ENCODE assay signal across 24 cellular contexts in the genomic region with DNA sequence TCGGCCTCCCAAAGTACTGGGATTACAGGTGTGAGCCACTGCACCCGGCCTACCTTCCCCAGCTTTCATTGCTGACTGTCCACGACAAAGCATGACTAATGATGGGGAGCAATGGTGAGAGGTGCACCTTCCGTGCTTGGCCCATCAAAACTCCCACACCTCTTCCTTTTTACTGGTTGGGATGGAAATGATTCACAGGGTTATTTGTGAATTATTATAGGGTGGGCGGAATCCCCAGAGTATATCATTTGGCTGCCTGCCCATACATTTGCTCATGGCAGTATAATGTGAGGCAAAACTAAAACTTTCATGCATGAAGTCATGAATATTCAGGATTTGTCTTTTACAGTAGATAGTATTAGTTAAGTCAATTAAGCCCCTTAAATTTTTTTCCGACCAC.
A peak's percentile ranks its signal among the peaks of the same experiment; 100 is the strongest.
DNase-seq lines count a peak whose midpoint lies in the region; ATAC-seq, FAIRE-seq and TF ChIP-seq lines count a peak whose summit lies in the region.
"Had no signal": no experiment of that assay in that cellular context is flagged by ENCODE, and none has a peak within 500 bp of the region (broad histone marks: within the 10 kb centered on the region; RNA-seq: fewer than 3 reads in every experiment).

No MANE protein-coding gene starts in this region.

- H3K36me3 ChIP-seq in BE2C (no peaks in the 10 kb centered on the region), MG63 (no peaks in the 10 kb centered on the region), astrocyte (ENCODE audit: insufficient read depth, low read length) (no peaks in the 10 kb centered on the region)
- H3K36me3 ChIP-seq: BLaER1 treated with 17β-estradiol and CSF1 and Interleukin-3, amounts not matched to agents 10 nM and 100 nM had no signal

- DNase-seq in BE2C (peak; percentile 5), MG63 (peak; percentile 3), astrocyte (ENCODE audit: low read depth) (peak; percentile 8), foreskin keratinocyte (peak in 1 of 2 donors; percentile 31), GM12892 (ENCODE audit: insufficient read length) (no peak), NCI-H526 (lab: John Stamatoyannopoulos, UW) (no peak)
- no peak for DNase-seq in stimulated activated naive CD4-positive, alpha-beta T cell treated with Interleukin-2 at 50 U/mL for 16 hours (lab: John Stamatoyannopoulos, UW)
- DNase-seq: Calu3; CD8-positive, alpha-beta T cell; DMS53; H7; HFFc6; Karpas-422; MM.1S; NCI-H1092; NCI-H146; NCI-H2029 treated with DMSO at 0.1 percent for 48 hours; NCI-H2171 treated with DMSO at 0.1 percent for 48 hours; NCI-H446 treated with DMSO at 0.1 percent for 48 hours; NCI-H774 had no signal

- no peak overlapping the region for H3K27ac Mint-ChIP-seq in astrocyte (ENCODE audit: unreplicated experiment)
- H3K27ac Mint-ChIP-seq: CD8-positive, alpha-beta T cell; HFFc6; IgD-negative memory B cell had no signal

- H3K79me2 ChIP-seq in astrocyte (ENCODE audit: insufficient read depth, low read length): no peaks in the 10 kb centered on the region

- H2AFZ ChIP-seq in astrocyte (ENCODE audit: low read depth, low read length): no peak overlapping the region

- no peaks in the 10 kb centered on the region for H4K20me1 ChIP-seq in astrocyte (ENCODE audit: insufficient read depth, low read length)
- H4K20me1 ChIP-seq: BLaER1 treated with 17β-estradiol and CSF1 and Interleukin-3, amounts not matched to agents 10 nM and 100 nM had no signal

- H3K27ac ChIP-seq in astrocyte (ENCODE audit: low read depth, low read length) (no peak overlapping the region), foreskin keratinocyte (no peak overlapping the region)
- H3K27ac ChIP-seq: BLaER1 treated with 17β-estradiol and CSF1 and Interleukin-3, amounts not matched to agents 10 nM and 100 nM had no signal

- no peaks in the 10 kb centered on the region for H3K9me3 Mint-ChIP-seq in astrocyte (ENCODE audit: unreplicated experiment)
- H3K9me3 Mint-ChIP-seq: CD8-positive, alpha-beta T cell; HFFc6 had no signal

- H3K4me1 ChIP-seq in BE2C (no peaks in the 10 kb centered on the region), astrocyte (ENCODE audit: insufficient read depth, low read length) (no peaks in the 10 kb centered on the region), foreskin keratinocyte (no peaks in the 10 kb centered on the region)
- H3K4me1 ChIP-seq: BLaER1 treated with 17β-estradiol and CSF1 and Interleukin-3, amounts not matched to agents 10 nM and 100 nM had no signal

- H3K4me2 ChIP-seq in astrocyte (ENCODE audit: low read length): no peak overlapping the region
- H3K4me2 ChIP-seq: BLaER1 treated with 17β-estradiol and CSF1 and Interleukin-3, amounts not matched to agents 10 nM and 100 nM had no signal

- no peak overlapping the region for H3K9ac ChIP-seq in astrocyte (ENCODE audit: low read length)
- H3K9ac ChIP-seq: BLaER1 treated with 17β-estradiol and CSF1 and Interleukin-3, amounts not matched to agents 10 nM and 100 nM had no signal

- H3K9me3 ChIP-seq in BE2C: no peaks in the 10 kb centered on the region
- no peaks in the 10 kb centered on the region; the same call in 1 of the 2 replicates for H3K9me3 ChIP-seq in MG63
- H3K9me3 ChIP-seq in astrocyte (ENCODE audit: insufficient read depth, low read depth, low read length): no peaks in the 10 kb centered on the region
- H3K9me3 ChIP-seq: BLaER1 treated with 17β-estradiol and CSF1 and Interleukin-3, amounts not matched to agents 10 nM and 100 nM had no signal

- no peak for TF ChIP-seq CTCF in BE2C (IDR thresholded peaks at IDR 0.05; ENCODE audit: low read depth, low read length)
- no peak for TF ChIP-seq CTCF in astrocyte (IDR thresholded peaks at IDR 0.05; ENCODE audit: insufficient read depth, low read depth, low read length)
- no peak for TF ChIP-seq CTCF in foreskin keratinocyte (conservative IDR thresholded peaks at IDR 0.05)

- no peak overlapping the region for H3K4me3 Mint-ChIP-seq in astrocyte (ENCODE audit: unreplicated experiment)
- H3K4me3 Mint-ChIP-seq: CD8-positive, alpha-beta T cell; HFFc6; IgD-negative memory B cell had no signal

- FAIRE-seq in astrocyte (lab: Jason Lieb, UNC): no peak
- FAIRE-seq in GM12892 (lab: Jason Lieb, UNC): no peak
- FAIRE-seq: A204.1 had no signal

- H3K27me3 ChIP-seq in BE2C (no peaks in the 10 kb centered on the region), MG63 (no peaks in the 10 kb centered on the region), astrocyte (ENCODE audit: insufficient read depth, low read length) (no peaks in the 10 kb centered on the region), foreskin keratinocyte (no peaks in the 10 kb centered on the region)
- H3K27me3 ChIP-seq: BLaER1 treated with 17β-estradiol and CSF1 and Interleukin-3, amounts not matched to agents 10 nM and 100 nM had no signal

- ATAC-seq in foreskin keratinocyte (peak; percentile 51), GM19467 (IDR thresholded peaks at IDR 0.05; ENCODE audit: unreplicated experiment) (no peak)
- ATAC-seq: CD8-positive, alpha-beta T cell had no signal

- no peaks in the 10 kb centered on the region for H3K27me3 Mint-ChIP-seq in astrocyte (ENCODE audit: low read depth, unreplicated experiment)
- H3K27me3 Mint-ChIP-seq: IgD-negative memory B cell had no signal

- no peak overlapping the region for H3K4me3 ChIP-seq in BE2C (ENCODE audit: low read depth, low read length)
- H3K4me3 ChIP-seq in MG63: no peak overlapping the region
- no peak overlapping the region for H3K4me3 ChIP-seq in astrocyte (ENCODE audit: insufficient read depth, low read depth, low read length)
- H3K4me3 ChIP-seq: BLaER1 treated with 17β-estradiol and CSF1 and Interleukin-3, amounts not matched to agents 10 nM and 100 nM had no signal

- no peak for TF ChIP-seq POLR2A in GM12892 (IDR thresholded peaks at IDR 0.05; ENCODE audit: low read depth, low read length)

- no peaks in the 10 kb centered on the region for H3K4me1 Mint-ChIP-seq in astrocyte (ENCODE audit: low read depth, unreplicated experiment)
- H3K4me1 Mint-ChIP-seq: IgD-negative memory B cell had no signal

- H3K36me3 Mint-ChIP-seq in astrocyte (ENCODE audit: low read depth, unreplicated experiment): no peaks in the 10 kb centered on the region
- H3K36me3 Mint-ChIP-seq: CD8-positive, alpha-beta T cell; IgD-negative memory B cell had no signal

Comparison
In these comparisons a context has a peak if more than half of its experiments do, and no peak if none do; other contexts are left out.
1. DNase-seq: peak in BE2C (single experiment), MG63 (single experiment) and astrocyte (single experiment); none in GM12892 (single experiment), stimulated activated naive CD4-positive, alpha-beta T cell treated with Interleukin-2 at 50 U/mL for 16 hours (single experiment) and NCI-H526 (0 of 2).